Comparison of ENCODE assay signal across 16 cellular contexts in the genomic region with DNA sequence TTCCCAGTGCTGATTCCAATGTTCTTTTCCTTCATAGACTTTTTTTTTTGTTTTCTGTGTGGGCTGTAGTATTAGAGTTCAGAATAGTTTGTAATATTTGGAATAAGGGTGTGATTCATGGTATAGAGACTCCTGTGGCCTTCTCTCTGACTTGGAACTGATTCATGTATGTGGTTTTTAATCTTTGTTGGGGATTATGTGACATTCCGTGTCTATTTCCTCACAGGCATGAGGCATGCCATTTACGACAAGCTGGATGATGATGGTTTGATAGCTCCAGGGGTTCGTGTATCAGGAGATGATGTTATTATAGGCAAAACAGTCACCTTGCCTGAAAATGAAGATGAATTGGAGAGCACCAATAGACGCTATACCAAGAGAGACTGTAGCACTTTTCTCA. TPM values are rescaled to one million over a fixed set of nuclear protein-coding genes. Genes with fewer than 3 reads are reported as not detected.
DNase-seq lines count a peak whose midpoint lies in the region; TF ChIP-seq lines count a peak whose summit lies in the region.
"Had no signal": no experiment of that assay in that cellular context is flagged by ENCODE, and none has a peak within 500 bp of the region (broad histone marks: within the 10 kb centered on the region; RNA-seq: fewer than 3 reads in every experiment).

No MANE protein-coding gene starts in this region.

- H3K36me3 ChIP-seq in brain microvascular endothelial cell (replicated peaks): peaks cover 51% of the 10 kb centered on the region

- H3K36me3 Mint-ChIP-seq in CD14-positive monocyte: peaks cover 89 to 96% of the 10 kb centered on the region in 2 donors

- H3K27ac Mint-ChIP-seq in CD14-positive monocyte: no peak overlapping the region
- H3K27ac Mint-ChIP-seq: CD4-positive, alpha-beta T cell; endodermal cell; mesothelial cell of epicardium had no signal

- no peak overlapping the region for H3K4me3 Mint-ChIP-seq in CD14-positive monocyte
- H3K4me3 Mint-ChIP-seq: CD4-positive, alpha-beta T cell; endodermal cell; mesothelial cell of epicardium had no signal

- H3K27me3 ChIP-seq in brain microvascular endothelial cell (replicated peaks): no peaks in the 10 kb centered on the region
- H3K27me3 ChIP-seq: Peyer's patch had no signal

- no peaks in the 10 kb centered on the region for H3K27me3 Mint-ChIP-seq in CD14-positive monocyte (ENCODE audit: low read depth in 3 of 3)
- H3K27me3 Mint-ChIP-seq: CD4-positive, alpha-beta T cell had no signal

- no peaks in the 10 kb centered on the region for H3K9me3 Mint-ChIP-seq in CD14-positive monocyte
- H3K9me3 Mint-ChIP-seq: CD4-positive, alpha-beta T cell; endodermal cell; mesothelial cell of epicardium had no signal

- DNase-seq in AG09319 (ENCODE audit: extremely low read depth, low read depth) (peak; percentile 43), HS-5 (ENCODE audit: low read depth) (peak; percentile 89), brain microvascular endothelial cell (peak; percentile 92), kidney glomerular epithelial cell (lab: John Stamatoyannopoulos, UW) (peak; percentile 61), HuH-7 (ENCODE audit: low spot score) (no peak), CD14-positive monocyte (ENCODE audit: low spot score) (no peak), substantia nigra (lab: John Stamatoyannopoulos, UW) (no peak), ACHN (no peak)
- DNase-seq: CD4-positive, alpha-beta T cell; endodermal cell; NCI-H1105 treated with DMSO at 0.1 percent for 48 hours; NCI-H510A; Peyer's patch; stimulated activated CD4-positive, alpha-beta T cell treated with anti-CD3 and anti-CD28 coated beads, Interleukin-4, amount 100 ng/mL, for 1 hour; stimulated activated naive CD4-positive, alpha-beta T cell treated with Interleukin-2 at 50 U/mL for 16 hours had no signal

- no peak for TF ChIP-seq CTCF in AG09319 (IDR thresholded peaks at IDR 0.05; ENCODE audit: low read depth, low read length)
- no peak for TF ChIP-seq CTCF in brain microvascular endothelial cell (IDR thresholded peaks at IDR 0.05; ENCODE audit: low read depth, low read length, missing control alignments)
- TF ChIP-seq CTCF in CD14-positive monocyte (IDR thresholded peaks at IDR 0.05): no peak

- intact Hi-C loops in CD14-positive monocyte (cut with micrococcal nuclease): no loop called here

- H3K4me1 Mint-ChIP-seq in CD14-positive monocyte: no peaks in the 10 kb centered on the region
- H3K4me1 Mint-ChIP-seq: endodermal cell, mesothelial cell of epicardium had no signal

- no peak overlapping the region for H3K4me3 ChIP-seq in brain microvascular endothelial cell (ENCODE audit: low read depth, low read length)
- H3K4me3 ChIP-seq: Peyer's patch had no signal

- H3K27ac ChIP-seq in brain microvascular endothelial cell: peak overlapping the region; percentile 65
- H3K27ac ChIP-seq in substantia nigra (ENCODE audit: low read depth, low read length, poor library complexity, severe bottlenecking): no peak overlapping the region
- H3K27ac ChIP-seq: Peyer's patch had no signal

- in situ Hi-C loops in brain microvascular endothelial cell (cut with HindIII; ENCODE audit: low pct_ligation_motif_present, low sequenced_read_pairs) (no loop called here), ACHN (cut with HindIII; ENCODE audit: low pct_ligation_motif_present, low pct_unique_long_range_greater_than_20kb, low sequenced_read_pairs) (no loop called here)

RNA-seq across cellular contexts. Expression of a gene that starts 44.4 kb away (rescaled TPM):
- 10 to 100 TPM; 29.0 to 36.1 TPM for polyA plus RNA-seq in CD14-positive monocyte

RNA-seq across cellular contexts. Expression of a gene that starts 45.7 kb away (rescaled TPM):
- 10 to 100 TPM; 10.4 to 11.5 TPM for polyA plus RNA-seq in CD14-positive monocyte

Comparison
In these comparisons a context has a peak if more than half of its experiments do, and no peak if none do; other contexts are left out.
1. DNase-seq: peak in AG09319 (single experiment), HS-5 (single experiment), brain microvascular endothelial cell (single experiment) and kidney glomerular epithelial cell (single experiment); none in HuH-7 (single experiment), CD14-positive monocyte (single experiment), substantia nigra (0 of 49) and ACHN (single experiment).